Comparison of ENCODE assay signal across 8 cellular contexts in genomic region chr3:14791343-14791945, GRCh38. TPM values are rescaled to one million over a fixed set of nuclear protein-coding genes. Genes with fewer than 3 reads are reported as not detected.
DNase-seq lines count a peak whose midpoint lies in the region; ATAC-seq and TF ChIP-seq lines count a peak whose summit lies in the region.

No MANE protein-coding gene starts in this region.

- no peaks in the 10 kb centered on the region for H3K79me2 ChIP-seq in smooth muscle cell (ENCODE audit: low read depth)

- DNase-seq in AG09309 (ENCODE audit: low read depth) (no peak), HAP-1 (ENCODE audit: low spot score in 2 of 2) (peak; percentile 46 to 83), OCI-M1 (lab: John Stamatoyannopoulos, UW) (peak; percentile 61), left cardiac atrium (peak; percentile 81), smooth muscle cell (lab: John Stamatoyannopoulos, UW; ENCODE audit: unreplicated experiment) (no peak), omental fat pad (ENCODE audit: low spot score) (no peak), superior temporal gyrus (ENCODE audit: extremely low spot score) (no peak)
- peak; percentile 74 for DNase-seq in activated effector memory CD4-positive, alpha-beta T cell treated with anti-CD3 and anti-CD28 coated beads, Interleukin-2, amount 50 U/mL, for 16 hours

- peak; percentile 57 for TF ChIP-seq CTCF in AG09309 (IDR thresholded peaks at IDR 0.05; ENCODE audit: control insufficient read depth, insufficient read depth, low read depth, low read length, missing control alignments)
- TF ChIP-seq CTCF in smooth muscle cell (IDR thresholded peaks at IDR 0.05; ENCODE audit: borderline replicate concordance, insufficient read depth, poor library complexity, severe bottlenecking) = peak; percentile 56
- no peak for TF ChIP-seq CTCF in omental fat pad (IDR thresholded peaks at IDR 0.05)

- in situ Hi-C loops in HAP-1 (cut with MboI; ENCODE audit: low sequenced_read_pairs) = no loop called here

- H3K36me3 ChIP-seq in HAP-1 (replicated peaks) (no peaks in the 10 kb centered on the region), smooth muscle cell (ENCODE audit: low read depth) (no peaks in the 10 kb centered on the region)

- intact Hi-C loops in left cardiac atrium (cut with DNase I) = loop anchor here (2.0 to 5.0 kb wide), 2 partner anchors 126 to 129 kb away; no protein-coding TSS in a partner anchor

- H3K4me2 ChIP-seq in smooth muscle cell = no peak overlapping the region

- no peaks in the 10 kb centered on the region for H3K4me1 ChIP-seq in HAP-1
- no peaks in the 10 kb centered on the region for H3K4me1 ChIP-seq in smooth muscle cell (ENCODE audit: low read depth)

- 29% methylated on average over 13 of the region's 15 CpGs for WGBS in smooth muscle cell (ENCODE audit: low lambda C conversion rate)

- no peak overlapping the region for H3K27ac ChIP-seq in smooth muscle cell (ENCODE audit: low read depth)

- peaks cover 3% of the 10 kb centered on the region for H3K27me3 ChIP-seq in HAP-1 (ENCODE audit: low read depth)
- no peaks in the 10 kb centered on the region for H3K27me3 ChIP-seq in smooth muscle cell (ENCODE audit: low read depth)

- no peaks in the 10 kb centered on the region for H3F3A ChIP-seq in smooth muscle cell (ENCODE audit: low read depth)

- H3K4me3 ChIP-seq in AG09309 (ENCODE audit: control insufficient read depth, low read depth, low read length) = no peak overlapping the region
- H3K4me3 ChIP-seq in HAP-1 = no peak overlapping the region
- no peak overlapping the region for H3K4me3 ChIP-seq in smooth muscle cell

- H3K9me3 ChIP-seq in HAP-1 (no peaks in the 10 kb centered on the region), smooth muscle cell (replicated peaks; ENCODE audit: low read depth) (no peaks in the 10 kb centered on the region)

- ATAC-seq in left cardiac atrium (peak; percentile 45 to 53), omental fat pad (ENCODE audit: low FRiP score) (no peak)

- H2AFZ ChIP-seq in smooth muscle cell (ENCODE audit: low read depth) = no peak overlapping the region

- H4K20me1 ChIP-seq in smooth muscle cell (ENCODE audit: low read depth) = no peaks in the 10 kb centered on the region

- no peak overlapping the region for H3K9ac ChIP-seq in smooth muscle cell (ENCODE audit: low read depth)

RNA-seq across cellular contexts. Expression of gene FGD5, which starts 27.3 kb away (rescaled TPM):
- 10 to 100 TPM; 19.3 to 28.7 TPM for total RNA-seq in left cardiac atrium
- 0.63 and 1.0 TPM in 2 replicates for total RNA-seq in smooth muscle cell
- polyA plus RNA-seq in smooth muscle cell = 0.71 and 2.7 TPM in 2 replicates
- 10 to 100 TPM in 3 of 4 donors, 1 to 10 TPM in 1; 9.1 to 75.0 (median 16.1) TPM for total RNA-seq in omental fat pad

Comparison
In these comparisons a context has a peak if more than half of its experiments do, and no peak if none do; other contexts are left out.
1. DNase-seq: peak in HAP-1 (2 of 2), OCI-M1 (single experiment), activated effector memory CD4-positive, alpha-beta T cell treated with anti-CD3 and anti-CD28 coated beads, Interleukin-2, amount 50 U/mL, for 16 hours (single experiment) and left cardiac atrium (single experiment); none in AG09309 (single experiment), smooth muscle cell (single experiment), omental fat pad (single experiment) and superior temporal gyrus (single experiment).
2. CTCF ChIP-seq: peak in AG09309 (single experiment) and smooth muscle cell (single experiment); none in omental fat pad (0 of 3).